8 cellular contexts compared by ENCODE assay signal in the genomic region with DNA sequence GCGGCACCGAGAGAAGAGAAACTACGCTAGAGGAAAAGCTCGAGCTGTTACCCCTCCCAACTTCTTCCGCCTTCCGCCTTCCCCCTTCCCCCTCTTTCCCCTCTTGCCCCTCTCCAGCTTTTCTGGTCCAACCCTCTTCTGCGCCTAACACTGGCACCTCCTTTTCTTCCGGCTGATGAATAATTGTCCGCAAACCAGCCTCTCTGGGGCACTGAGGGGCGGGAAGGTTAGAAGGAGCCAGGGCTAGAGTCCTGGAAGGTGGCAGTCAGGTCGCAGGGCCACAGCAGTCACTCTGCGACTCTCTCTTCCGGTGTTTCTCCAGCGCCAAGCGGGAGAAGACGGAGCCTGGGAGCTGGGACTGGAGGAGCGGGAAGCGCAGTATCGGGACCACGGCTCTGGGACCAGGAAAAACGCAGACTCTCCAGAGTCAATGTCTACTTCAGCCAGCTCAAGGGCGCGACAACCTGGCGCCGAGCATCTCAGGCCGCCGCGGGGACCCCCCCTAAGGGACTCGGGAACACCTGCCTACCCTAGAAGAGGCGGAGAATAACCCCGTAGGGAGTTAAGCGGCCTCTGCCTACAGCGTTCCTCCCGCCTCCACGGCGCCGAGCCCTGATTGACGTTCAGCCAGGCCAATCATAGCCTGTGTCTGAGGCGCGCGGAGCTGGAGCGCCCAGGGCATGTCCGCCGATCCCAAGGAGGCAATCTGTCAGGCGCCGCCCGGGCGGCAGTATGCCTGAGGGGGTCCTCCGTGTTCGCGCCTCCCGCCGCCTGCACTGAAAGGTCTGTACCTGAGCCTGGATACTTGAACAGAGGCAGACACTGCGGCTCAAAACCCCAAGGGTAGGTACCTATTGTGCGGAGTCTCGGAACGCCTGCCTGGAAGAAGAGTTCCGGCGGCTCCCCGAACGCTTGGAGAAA. TPM values are rescaled to one million over a fixed set of nuclear protein-coding genes. Genes with fewer than 3 reads are reported as not detected.
DNase-seq lines count a peak whose midpoint lies in the region; ATAC-seq, FAIRE-seq and TF ChIP-seq lines count a peak whose summit lies in the region.

No MANE protein-coding gene starts in this region.

- peak; percentile 88 for DNase-seq in GM12891 (ENCODE audit: insufficient read length, low spot score)
- peak; percentile 79 for DNase-seq in NCI-H1417 treated with DMSO at 0.1 percent for 48 hours (lab: John Stamatoyannopoulos, UW)
- peak; percentile 69 to 90 for DNase-seq in SW 1271 (lab: John Stamatoyannopoulos, UW)
- peak; percentile 93 to 97 (median 93) for DNase-seq in adrenal gland
- peak; percentile 92 for DNase-seq in left cardiac atrium
- DNase-seq in posterior vena cava (ENCODE audit: low spot score), result peak; percentile 97
- peak; percentile 96 for DNase-seq in upper lobe of right lung

- intact Hi-C loops in adrenal gland (cut with DNase I), result loop anchor here in 1 of 2 donors (5.0 kb wide), 2 partner anchors 78 to 243 kb away; no protein-coding TSS in a partner anchor
- intact Hi-C loops in left cardiac atrium (cut with DNase I), result loop anchor here in 1 of 2 donors (10.0 kb wide), 1 partner anchor 350 kb away; no protein-coding TSS in a partner anchor
- intact Hi-C loops in posterior vena cava (cut with DNase I), result no loop called here
- intact Hi-C loops in upper lobe of right lung (cut with DNase I), result no loop called here

- H3K9me3 ChIP-seq in adrenal gland (replicated peaks in 1 of 3) (no peaks in the 10 kb centered on the region), upper lobe of right lung (no peaks in the 10 kb centered on the region)

- H3K36me3 ChIP-seq in adrenal gland (replicated peaks in 1 of 2) (no peaks in the 10 kb centered on the region), upper lobe of right lung (no peaks in the 10 kb centered on the region)

- TF ChIP-seq POLR2A in GM12891 (IDR thresholded peaks at IDR 0.05; ENCODE audit: low read depth, low read length), result 0 out of 2 replicates have a peak, but pooled peaks have one; percentile 11
- peak; percentile 40 to 85 for TF ChIP-seq POLR2A in adrenal gland (IDR thresholded peaks at IDR 0.05)

- ATAC-seq in HG02798 (IDR thresholded peaks at IDR 0.05; ENCODE audit: poor library complexity, unreplicated experiment) (peak; percentile 97), left cardiac atrium (peak; percentile 100), upper lobe of right lung (peak; percentile 99)

- H3K4me1 ChIP-seq in adrenal gland (replicated peaks in 1 of 2), result peaks cover 22 to 24% of the 10 kb centered on the region in 2 donors
- peaks cover 6% of the 10 kb centered on the region for H3K4me1 ChIP-seq in upper lobe of right lung

- peak; percentile 98 for FAIRE-seq in GM12891 (lab: Jason Lieb, UNC)

- H3K27me3 ChIP-seq in adrenal gland, result no peaks in the 10 kb centered on the region
- no peaks in the 10 kb centered on the region for H3K27me3 ChIP-seq in upper lobe of right lung

- H3K4me3 ChIP-seq in adrenal gland (peak overlapping the region; percentile 33 to 87 (median 72)), upper lobe of right lung (peak overlapping the region; percentile 83)

- TF ChIP-seq CTCF in adrenal gland (IDR thresholded peaks at IDR 0.05), result no peak
- no peak for TF ChIP-seq CTCF in upper lobe of right lung (IDR thresholded peaks at IDR 0.05)

- H3K27ac ChIP-seq in adrenal gland (peak overlapping the region; percentile 86 to 96 (median 91)), upper lobe of right lung (peak overlapping the region; percentile 81)

- WGBS in adrenal gland, 4 donors, result 0 to 2% (median 1%) methylated on average over 27 to 61 of the region's 61 CpGs

TF ChIP-seq in GM12891, 5 proteins besides CTCF, POLR2A, EP300 and RAD21:
- TF ChIP-seq POLR2AphosphoS5 (IDR thresholded peaks at IDR 0.05; ENCODE audit: low read depth, low read length) (peak; percentile 47; the same call in 1 of the 2 replicates), POU2F2 (IDR thresholded peaks at IDR 0.05; ENCODE audit: low read depth, low read length) (no peak), SPI1 (IDR thresholded peaks at IDR 0.05; ENCODE audit: low read depth, low read length) (no peak; the same call in 1 of the 2 replicates), TAF1 (IDR thresholded peaks at IDR 0.05; ENCODE audit: low read depth, low read length) (peak; percentile 40; the same call in 1 of the 2 replicates)

RNA-seq across cellular contexts. Expression of a gene that starts 40.4 kb away (rescaled TPM):
- polyA plus RNA-seq in GM12891 (2012; ENCODE audit: low read depth, missing spikeins), result 292 TPM
- total RNA-seq in adrenal gland (10 to 100 TPM; 16.1 to 69.8 (median 42.3) TPM), left cardiac atrium (10 to 100 TPM; 18.6 to 25.9 TPM), posterior vena cava (10 to 100 TPM; 23.9 to 25.6 TPM), upper lobe of right lung (47.2 TPM)
- polyA plus RNA-seq in adrenal gland, result 10 to 100 TPM; 13.8 to 52.9 (median 33.5) TPM

RNA-seq across cellular contexts. Expression of a gene that starts 40.8 kb away (rescaled TPM):
- polyA plus RNA-seq in GM12891 (2012; ENCODE audit: low read depth, missing spikeins), result 128 TPM
- total RNA-seq in adrenal gland (10 to 100 TPM; 38.7 to 76.9 (median 54.3) TPM), left cardiac atrium (10 to 100 TPM; 16.8 to 27.5 TPM), posterior vena cava (10 to 100 TPM; 30.2 to 47.3 TPM), upper lobe of right lung (60.4 TPM)
- 10 to 100 TPM; 24.9 to 77.9 (median 52.2) TPM for polyA plus RNA-seq in adrenal gland

RNA-seq across cellular contexts. Expression of a gene that starts 46.5 kb away (rescaled TPM):
- 358 TPM for polyA plus RNA-seq in GM12891 (2012; ENCODE audit: low read depth, missing spikeins)
- 100 to 1,000 TPM in 1 of 8 donors, 10 to 100 TPM in 7; 37.3 to 118 (median 85.7) TPM for total RNA-seq in adrenal gland
- polyA plus RNA-seq in adrenal gland, result 10 to 100 TPM in 2 of 3 donors, 1 to 10 TPM in 1; 9.1 to 41.2 (median 23.9) TPM
- 10 to 100 TPM in 1 of 2 donors, 1 to 10 TPM in 1; 6.9 to 15.8 TPM for total RNA-seq in left cardiac atrium
- total RNA-seq in posterior vena cava, result 10 to 100 TPM in 1 of 2 donors, 1 to 10 TPM in 1; 8.0 to 19.2 TPM
- total RNA-seq in upper lobe of right lung, result 140 TPM

RNA-seq across cellular contexts. Expression of a gene that starts 50.5 kb away (rescaled TPM):
- 241 TPM for polyA plus RNA-seq in GM12891 (2012; ENCODE audit: low read depth, missing spikeins)
- total RNA-seq in adrenal gland (100 to 1,000 TPM in 1 of 8 donors, 10 to 100 TPM in 7; 67.5 to 114 (median 88.1) TPM), left cardiac atrium (10 to 100 TPM; 30.2 to 33.3 TPM), posterior vena cava (10 to 100 TPM; 37.7 to 42.8 TPM), upper lobe of right lung (86.9 TPM)
- polyA plus RNA-seq in adrenal gland, result 100 to 1,000 TPM in 2 of 3 donors, 10 to 100 TPM in 1; 63.0 to 195 (median 137) TPM

RNA-seq across cellular contexts. Expression of a gene that starts 55.8 kb away (rescaled TPM):
- polyA plus RNA-seq in GM12891 (2012; ENCODE audit: low read depth, missing spikeins), result 43.1 TPM
- total RNA-seq in adrenal gland (10 to 100 TPM in 6 of 8 donors, 1 to 10 TPM in 2; 4.8 to 48.0 (median 29.5) TPM), left cardiac atrium (10 to 100 TPM; 19.4 to 30.7 TPM), posterior vena cava (10 to 100 TPM; 23.3 to 27.4 TPM), upper lobe of right lung (56.4 TPM)
- 10 to 100 TPM; 20.5 to 24.3 (median 21.5) TPM for polyA plus RNA-seq in adrenal gland

Comparison
In these comparisons a context has a peak if more than half of its experiments do, and no peak if none do; other contexts are left out.
1. Peak in every context shown above with its lines: DNase-seq, ATAC-seq, H3K4me3 ChIP-seq and H3K27ac ChIP-seq.